ENCODE assay signal across 25 cellular contexts in the genomic region with DNA sequence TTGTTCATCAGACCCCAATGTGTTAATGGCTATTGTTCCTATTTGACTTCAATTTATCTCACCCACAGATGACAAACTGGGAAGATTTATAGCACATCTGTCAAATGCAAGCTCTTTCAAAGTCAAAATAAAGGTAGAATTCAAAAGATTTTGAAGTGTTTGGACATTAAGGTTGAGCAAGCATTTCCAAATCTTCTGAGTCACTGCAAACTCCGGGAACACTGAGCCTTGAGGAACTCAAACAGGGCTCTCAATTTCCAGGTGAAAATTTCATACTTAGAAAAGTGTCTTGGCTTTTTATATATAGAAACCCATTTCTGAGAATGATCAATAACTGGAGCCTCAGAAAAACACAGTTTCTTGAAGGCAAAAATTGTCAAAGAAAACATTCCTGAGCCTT.
DNase-seq lines count a peak whose midpoint lies in the region; ATAC-seq, FAIRE-seq and TF ChIP-seq lines count a peak whose summit lies in the region.
"Had no signal": no experiment of that assay in that cellular context is flagged by ENCODE, and none has a peak within 500 bp of the region (broad histone marks: within the 10 kb centered on the region; RNA-seq: fewer than 3 reads in every experiment).

No MANE protein-coding gene starts in this region.

- H3K4me1 ChIP-seq in RWPE2 (ENCODE audit: insufficient read depth, poor library complexity, severe bottlenecking), result no peaks in the 10 kb centered on the region
- H3K4me1 ChIP-seq in lung (ENCODE audit: control insufficient read depth in 2 of 2, insufficient read depth in 2 of 2, low read length in 2 of 2), result no peaks in the 10 kb centered on the region
- no peaks in the 10 kb centered on the region for H3K4me1 ChIP-seq in Caco-2
- H3K4me1 ChIP-seq: A549; BE2C; BLaER1 treated with 17β-estradiol and CSF1 and Interleukin-3, amounts not matched to agents 10 nM and 100 nM had no signal

- TF ChIP-seq CTCF in RWPE2 (IDR thresholded peaks at IDR 0.05; ENCODE audit: poor library complexity, severe bottlenecking) (no peak), bronchial epithelial cell (IDR thresholded peaks at IDR 0.05; ENCODE audit: insufficient read depth, low read length, severe bottlenecking) (no peak), lung (IDR thresholded peaks at IDR 0.05; ENCODE audit: control extremely low read depth, extremely low read depth) (no peak), Caco-2 (IDR thresholded peaks at IDR 0.05; ENCODE audit: insufficient read depth in 1 of 2, low read depth in 1 of 2, low read length in 1 of 2, severe bottlenecking in 1 of 2, unreplicated experiment in 1 of 2) (no peak)

- H3K27ac ChIP-seq in RWPE2 (ENCODE audit: poor library complexity, severe bottlenecking) (no peak overlapping the region), lung (ENCODE audit: low read depth in 1 of 2, low read length in 1 of 2) (no peak overlapping the region)
- H3K27ac ChIP-seq: A549; BLaER1 treated with 17β-estradiol and CSF1 and Interleukin-3, amounts not matched to agents 10 nM and 100 nM had no signal

- WGBS in lung, 2 donors, result 50 to 69% methylated on average over 1 of the region's 1 CpG

- no peak overlapping the region for H3K27ac Mint-ChIP-seq in Caco-2 (ENCODE audit: unreplicated experiment)
- H3K27ac Mint-ChIP-seq: CD14-positive monocyte; CD4-positive, alpha-beta T cell; CD8-positive, alpha-beta memory T cell; GM23338; H9 had no signal

- intact Hi-C loops in Caco-2 (cut with micrococcal nuclease; ENCODE audit: unreplicated experiment), result no loop called here

- CTCF ChIA-PET in Caco-2 (lab: Charles Lee), result no interaction called here

- no TSS peak for BruUV-seq in Caco-2 (replicated peaks; lab: Mats Ljungman, UMichigan)

- H3K4me3 ChIP-seq in RWPE2 (ENCODE audit: severe bottlenecking), result no peak overlapping the region
- no peak overlapping the region for H3K4me3 ChIP-seq in bronchial epithelial cell (ENCODE audit: low read depth, low read length)
- H3K4me3 ChIP-seq in lung, result no peak overlapping the region
- H3K4me3 ChIP-seq in Caco-2 (ENCODE audit: low read depth, low read length), result no peak overlapping the region
- H3K4me3 ChIP-seq: A549; BLaER1 treated with 17β-estradiol and CSF1 and Interleukin-3, amounts not matched to agents 10 nM and 100 nM; GM23338 had no signal

- POLR2A ChIA-PET in Caco-2 (lab: Charles Lee), result no interaction called here

- no peaks in the 10 kb centered on the region for H3K36me3 ChIP-seq in RWPE2 (ENCODE audit: low read depth)
- H3K36me3 ChIP-seq in bronchial epithelial cell (ENCODE audit: control insufficient read depth, insufficient read depth, low read length), result no peaks in the 10 kb centered on the region
- no peaks in the 10 kb centered on the region for H3K36me3 ChIP-seq in lung (ENCODE audit: control insufficient read depth in 2 of 2, insufficient read depth in 2 of 2, low read length in 2 of 2)
- no peaks in the 10 kb centered on the region for H3K36me3 ChIP-seq in Caco-2 (ENCODE audit: control insufficient read depth, insufficient read depth, low read length)
- H3K36me3 ChIP-seq: BE2C; BLaER1 treated with 17β-estradiol and CSF1 and Interleukin-3, amounts not matched to agents 10 nM and 100 nM had no signal

- FAIRE-seq in bronchial epithelial cell (lab: Jason Lieb, UNC), result no peak
- FAIRE-seq: A549, GM12891, GM18507 had no signal

- no peaks in the 10 kb centered on the region for H3K9me3 ChIP-seq in RWPE2 (ENCODE audit: severe bottlenecking)
- no peaks in the 10 kb centered on the region for H3K9me3 ChIP-seq in lung (ENCODE audit: control insufficient read depth in 2 of 2, insufficient read depth in 1 of 2, low read length in 1 of 2)
- no peaks in the 10 kb centered on the region for H3K9me3 ChIP-seq in Caco-2
- H3K9me3 ChIP-seq: A549; BE2C; BLaER1 treated with 17β-estradiol and CSF1 and Interleukin-3, amounts not matched to agents 10 nM and 100 nM had no signal

- H3K4me3 Mint-ChIP-seq in Caco-2 (ENCODE audit: unreplicated experiment), result no peak overlapping the region
- H3K4me3 Mint-ChIP-seq: CD14-positive monocyte; CD4-positive, alpha-beta T cell; CD8-positive, alpha-beta memory T cell; GM23338; H9 had no signal

- peaks cover 16% of the 10 kb centered on the region for H3K27me3 Mint-ChIP-seq in Caco-2 (ENCODE audit: insufficient read depth, unreplicated experiment)

- H3K27me3 ChIP-seq in RWPE2 (ENCODE audit: insufficient read depth, poor library complexity, severe bottlenecking), result no peaks in the 10 kb centered on the region
- H3K27me3 ChIP-seq in bronchial epithelial cell (ENCODE audit: control insufficient read depth, insufficient read depth, low read length), result no peaks in the 10 kb centered on the region
- no peaks in the 10 kb centered on the region for H3K27me3 ChIP-seq in lung (ENCODE audit: control insufficient read depth, insufficient read depth)
- no peaks in the 10 kb centered on the region for H3K27me3 ChIP-seq in Caco-2 (replicated peaks; ENCODE audit: control insufficient read depth, insufficient read depth, low read length)
- H3K27me3 ChIP-seq: BE2C; BLaER1 treated with 17β-estradiol and CSF1 and Interleukin-3, amounts not matched to agents 10 nM and 100 nM had no signal

- no peaks in the 10 kb centered on the region for H3K4me1 Mint-ChIP-seq in Caco-2 (ENCODE audit: low read depth, unreplicated experiment)
- H3K4me1 Mint-ChIP-seq: CD14-positive monocyte; CD8-positive, alpha-beta memory T cell had no signal

- no peaks in the 10 kb centered on the region for H3K36me3 Mint-ChIP-seq in Caco-2 (ENCODE audit: insufficient read depth, unreplicated experiment)
- H3K36me3 Mint-ChIP-seq: CD14-positive monocyte had no signal

- H3K9me3 Mint-ChIP-seq in Caco-2 (ENCODE audit: unreplicated experiment), result no peaks in the 10 kb centered on the region
- H3K9me3 Mint-ChIP-seq: GM23338, H9 had no signal

- ATAC-seq in RWPE2 (ENCODE audit: low read depth), result peak; percentile 45; the same call in 1 of the 3 replicates
- peak; percentile 16 for ATAC-seq in lung (ENCODE audit: insufficient read depth, low FRiP score)
- ATAC-seq in HG03571 (IDR thresholded peaks at IDR 0.05; ENCODE audit: unreplicated experiment), result no peak
- ATAC-seq: A549, GM23338, HCT116 had no signal

- DNase-seq in RWPE2 (ENCODE audit: low spot score) (no peak), bronchial epithelial cell (ENCODE audit: low read depth) (peak; percentile 18), lung (ENCODE audit: low spot score) (no peak), renal cortical epithelial cell (ENCODE audit: low read depth) (peak; percentile 11), mesenteric fat pad (ENCODE audit: low spot score) (no peak), Caco-2 (no peak)
- DNase-seq: 8988T; ACHN; AML-193; BE2C; Calu3; CD4-positive, alpha-beta T cell; CD8-positive, alpha-beta memory T cell; DMS53; DMS79 treated with DMSO at 0.1 percent for 48 hours; GF-D8; H9 had no signal

Comparison
In these comparisons a context has a peak if more than half of its experiments do, and no peak if none do; other contexts are left out.
1. DNase-seq: peak in bronchial epithelial cell (single experiment) and renal cortical epithelial cell (single experiment); none in RWPE2 (single experiment), lung (single experiment), mesenteric fat pad (single experiment) and Caco-2 (0 of 2).